Comparison of ENCODE assay signal across 8 cellular contexts in the genomic region with DNA sequence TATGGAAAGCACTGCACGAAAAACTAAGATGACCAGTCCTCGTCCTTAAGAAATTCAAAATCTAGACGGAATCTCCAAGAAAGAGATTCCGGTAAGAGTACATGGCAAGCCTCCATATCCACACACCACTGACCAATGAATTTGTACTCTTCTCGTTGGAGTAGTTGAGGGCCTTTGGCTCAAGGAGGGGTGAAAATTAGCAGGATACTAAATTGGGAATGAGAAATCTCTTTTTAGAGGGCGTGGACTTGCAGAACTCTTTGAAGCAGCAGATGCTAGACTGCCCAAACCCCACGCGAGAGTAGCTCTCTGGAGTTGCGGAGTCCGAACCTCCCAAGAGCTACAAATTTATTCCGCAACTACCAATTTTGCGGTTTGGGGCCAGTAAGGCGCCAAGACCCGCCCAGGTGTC. TPM values are rescaled to one million over a fixed set of nuclear protein-coding genes. Genes with fewer than 3 reads are reported as not detected.
A peak's percentile ranks its signal among the peaks of the same experiment; 100 is the strongest.
DNase-seq lines count a peak whose midpoint lies in the region; ATAC-seq and TF ChIP-seq lines count a peak whose summit lies in the region.

No MANE protein-coding gene starts in this region.

- peaks cover 30% of the 10 kb centered on the region for H4K20me1 ChIP-seq in Loucy (ENCODE audit: insufficient read depth, low read length, poor library complexity, severe bottlenecking)

- TF ChIP-seq CTCF in AG09309 (IDR thresholded peaks at IDR 0.05; ENCODE audit: control insufficient read depth, insufficient read depth, low read depth, low read length, missing control alignments) (no peak), Loucy (conservative IDR thresholded peaks at IDR 0.05; ENCODE audit: low read length) (no peak), coronary artery (IDR thresholded peaks at IDR 0.05) (no peak)

- no peak for ATAC-seq in naive thymus-derived CD8-positive, alpha-beta T cell
- no peak for ATAC-seq in HG02588 (IDR thresholded peaks at IDR 0.05; ENCODE audit: unreplicated experiment)

- H3K4me3 ChIP-seq in AG09309 (ENCODE audit: control insufficient read depth, low read depth, low read length) (peak overlapping the region; percentile 80), Loucy (ENCODE audit: low read length, poor library complexity, severe bottlenecking) (peak overlapping the region; percentile 89), coronary artery (peak overlapping the region; percentile 75)

- no peaks in the 10 kb centered on the region for H3F3A ChIP-seq in Loucy (ENCODE audit: low read depth)

- peaks cover 0 to 5% (median 0%) of the 10 kb centered on the region in 3 donors for H3K36me3 Mint-ChIP-seq in naive thymus-derived CD8-positive, alpha-beta T cell

- peaks cover 33% of the 10 kb centered on the region for H3K79me2 ChIP-seq in Loucy (ENCODE audit: insufficient read depth, low read length)

- no peaks in the 10 kb centered on the region for H3K9me3 ChIP-seq in Loucy (ENCODE audit: insufficient read depth, low read depth, low read length)

- peak overlapping the region; percentile 78 to 88 for H3K27ac ChIP-seq in coronary artery

- no peaks in the 10 kb centered on the region for H3K27me3 ChIP-seq in Loucy (ENCODE audit: insufficient read depth, low read length, poor library complexity, severe bottlenecking)

- DNase-seq in AG09309 (ENCODE audit: low read depth): no peak
- no peak for DNase-seq in coronary artery (ENCODE audit: low spot score)
- peak in 1 of 10 donors; percentile 1 for DNase-seq in naive thymus-derived CD8-positive, alpha-beta T cell
- DNase-seq in NOMO-1 treated with DMSO at 0.1 percent for 48 hours (lab: John Stamatoyannopoulos, UW; ENCODE audit: unreplicated experiment): no peak
- DNase-seq in NCI-H1105 (lab: John Stamatoyannopoulos, UW): no peak
- no peak for DNase-seq in middle frontal gyrus (ENCODE audit: extremely low spot score, low spot score)

- peak overlapping the region; percentile 90 for H3K4me2 ChIP-seq in Loucy (ENCODE audit: low read depth, low read length, poor library complexity, severe bottlenecking)

- peak overlapping the region; percentile 74 for H3K9ac ChIP-seq in Loucy (ENCODE audit: low read depth, low read length, poor library complexity, severe bottlenecking)

- H2AFZ ChIP-seq in Loucy (ENCODE audit: low read length): peak overlapping the region; percentile 94

- peak overlapping the region; percentile 93 to 100 (median 98) for H3K27ac Mint-ChIP-seq in naive thymus-derived CD8-positive, alpha-beta T cell

- POLR2A ChIA-PET in naive thymus-derived CD8-positive, alpha-beta T cell (lab: Charles Lee): interaction anchor here (0.9 to 1.4 kb wide), 3 partner anchors 24 to 30 kb away, joined by 3 to 5 read pairs (median 3); no protein-coding TSS in a partner anchor

- H3K4me3 Mint-ChIP-seq in naive thymus-derived CD8-positive, alpha-beta T cell: peak overlapping the region; percentile 95 to 100 (median 97)

- H3K4me1 Mint-ChIP-seq in naive thymus-derived CD8-positive, alpha-beta T cell: peaks cover 14 to 42% (median 33%) of the 10 kb centered on the region in 4 donors

- peaks cover 20% of the 10 kb centered on the region for H3K4me1 ChIP-seq in Loucy (ENCODE audit: insufficient read depth, low read length, poor library complexity, severe bottlenecking)

- no peaks in the 10 kb centered on the region for H3K9me2 ChIP-seq in Loucy (replicated peaks; ENCODE audit: low read depth, low read length)

- H3K27me3 Mint-ChIP-seq in naive thymus-derived CD8-positive, alpha-beta T cell: no peaks in the 10 kb centered on the region

- no peaks in the 10 kb centered on the region for H3K9me3 Mint-ChIP-seq in naive thymus-derived CD8-positive, alpha-beta T cell

- H3K36me3 ChIP-seq in Loucy (ENCODE audit: insufficient read depth, low read length): no peaks in the 10 kb centered on the region

RNA-seq across cellular contexts. Expression of a gene that starts 0.9 kb away (rescaled TPM):
- 10 to 100 TPM; 47.7 to 49.6 TPM for total RNA-seq in naive thymus-derived CD8-positive, alpha-beta T cell
- polyA plus RNA-seq in naive thymus-derived CD8-positive, alpha-beta T cell: 10 to 100 TPM; 25.8 to 30.9 (median 27.8) TPM
